ENCODE assay signal across 8 cellular contexts in genomic region chr2:169478745-169479256, GRCh38. TPM values are rescaled to one million over a fixed set of nuclear protein-coding genes. Genes with fewer than 3 reads are reported as not detected.
A peak's percentile ranks its signal among the peaks of the same experiment; 100 is the strongest.
DNase-seq lines count a peak whose midpoint lies in the region; ATAC-seq, FAIRE-seq and TF ChIP-seq lines count a peak whose summit lies in the region.

No MANE protein-coding gene starts in this region.

- intact Hi-C loops in activated naive CD4-positive, alpha-beta T cell treated with anti-CD3 and anti-CD28 coated beads for 36 hours (cut with micrococcal nuclease) = loop anchor here (1.0 to 5.0 kb wide), 5 partner anchors 94 to 348 kb away; partner anchors contain the start of genes CFAP210, FASTKD1, PHOSPHO2 and SSB
- intact Hi-C loops in GM12878 (cut with micrococcal nuclease; ENCODE audit: unreplicated experiment) = no loop called here

- H3K27ac ChIP-seq in GM12878 (ENCODE audit: control insufficient read depth, insufficient read depth) (no peak overlapping the region), lung (ENCODE audit: low read depth in 1 of 2, low read length in 1 of 2) (peak overlapping the region; percentile 38 to 49)

- H3K27ac Mint-ChIP-seq in activated naive CD4-positive, alpha-beta T cell treated with anti-CD3 and anti-CD28 coated beads for 36 hours = no peak overlapping the region
- H3K27ac Mint-ChIP-seq in activated naive CD4-positive, alpha-beta T cell treated with anti-CD3 and anti-CD28 coated beads, Interleukin-2, amount 50 U/mL, for 72 hours = peak overlapping the region in 1 of 2 donors; percentile 84
- H3K27ac Mint-ChIP-seq in type B pancreatic cell = peak overlapping the region; percentile 59

- CTCF ChIA-PET in activated naive CD4-positive, alpha-beta T cell treated with anti-CD3 and anti-CD28 coated beads for 36 hours (lab: Charles Lee) = interaction anchor here (0.7 to 2.8 kb wide), 5 partner anchors 9 to 354 kb away, joined by 3 to 9 read pairs (median 5); no protein-coding TSS in a partner anchor
- CTCF ChIA-PET in GM12878 (lab: Yijun Ruan, JAX) = interaction anchor here (1.0 to 1.3 kb wide), 4 partner anchors 10 to 26 kb away, joined by 3 to 4 read pairs (median 3); no protein-coding TSS in a partner anchor

- TF ChIP-seq RAD21 in GM12878 (IDR thresholded peaks at IDR 0.05; ENCODE audit: insufficient read depth, low read depth, low read length) = no peak

- BruUV-seq in GM12878 (replicated peaks; lab: Mats Ljungman, UMichigan) = no TSS peak

- RAD21 ChIA-PET in GM12878 (lab: Charles Lee; ENCODE audit: unreplicated experiment) = interaction anchor here (1.0 to 1.2 kb wide), 2 partner anchors 44 to 94 kb away, joined by 3 to 4 read pairs; partner anchors contain the start of gene FASTKD1

- no peak for ATAC-seq in activated naive CD4-positive, alpha-beta T cell treated with anti-CD3 and anti-CD28 coated beads, Interleukin-2, amount 50 U/mL, for 72 hours
- ATAC-seq in GM12878 = no peak
- ATAC-seq in lung (ENCODE audit: insufficient read depth, low FRiP score) = no peak
- ATAC-seq in GM18511 (IDR thresholded peaks at IDR 0.05; ENCODE audit: unreplicated experiment) = no peak
- ATAC-seq in HG03469 (IDR thresholded peaks at IDR 0.05; ENCODE audit: unreplicated experiment) = no peak

- SMC1A ChIA-PET in GM12878 (lab: Charles Lee; ENCODE audit: uncharacterized antibody, unreplicated experiment) = no interaction called here

- FAIRE-seq in GM12878 (lab: Jason Lieb, UNC) = no peak

- TF ChIP-seq CTCF in GM12878 (IDR thresholded peaks at IDR 0.05 in 2 of 3, conservative IDR thresholded peaks at IDR 0.05 in 1 of 3; ENCODE audit: control insufficient read depth in 2 of 3, extremely low read depth in 1 of 3, insufficient read depth in 1 of 3, low read depth in 3 of 3, low read length in 3 of 3) = no peak
- no peak for TF ChIP-seq CTCF in lung (IDR thresholded peaks at IDR 0.05; ENCODE audit: control extremely low read depth, extremely low read depth)
- no peak for TF ChIP-seq CTCF in type B pancreatic cell (conservative IDR thresholded peaks at IDR 0.05)

- DNase-seq in activated naive CD4-positive, alpha-beta T cell treated with anti-CD3 and anti-CD28 coated beads for 36 hours = peak; percentile 7
- DNase-seq in activated naive CD4-positive, alpha-beta T cell treated with anti-CD3 and anti-CD28 coated beads, Interleukin-2, amount 50 U/mL, for 72 hours (ENCODE audit: low spot score in 2 of 2) = no peak
- DNase-seq in GM12878 (ENCODE audit: low read depth, low spot score) (no peak), lung (ENCODE audit: low spot score) (no peak), type B pancreatic cell (ENCODE audit: extremely low spot score, unreplicated experiment) (no peak), cerebellar cortex (ENCODE audit: low spot score) (no peak)

- peak overlapping the region; percentile 91 for H3K4me3 Mint-ChIP-seq in activated naive CD4-positive, alpha-beta T cell treated with anti-CD3 and anti-CD28 coated beads for 36 hours
- peak overlapping the region; percentile 93 for H3K4me3 Mint-ChIP-seq in type B pancreatic cell

- TF ChIP-seq EP300 in GM12878 (IDR thresholded peaks at IDR 0.05; ENCODE audit: borderline replicate concordance in 1 of 2, control insufficient read depth in 1 of 2, low read depth in 2 of 2, low read length in 2 of 2) = no peak

- H3K27me3 ChIP-seq in GM12878 (replicated peaks in 1 of 2; ENCODE audit: control insufficient read depth in 2 of 2, insufficient read depth in 2 of 2, low read length in 1 of 2) = no peaks in the 10 kb centered on the region
- no peaks in the 10 kb centered on the region for H3K27me3 ChIP-seq in lung (ENCODE audit: control insufficient read depth, insufficient read depth)

- no peaks in the 10 kb centered on the region for H3K9me3 Mint-ChIP-seq in activated naive CD4-positive, alpha-beta T cell treated with anti-CD3 and anti-CD28 coated beads for 36 hours
- H3K9me3 Mint-ChIP-seq in activated naive CD4-positive, alpha-beta T cell treated with anti-CD3 and anti-CD28 coated beads, Interleukin-2, amount 50 U/mL, for 72 hours = no peaks in the 10 kb centered on the region
- H3K9me3 Mint-ChIP-seq in type B pancreatic cell = no peaks in the 10 kb centered on the region

- no peaks in the 10 kb centered on the region for H3K36me3 Mint-ChIP-seq in activated naive CD4-positive, alpha-beta T cell treated with anti-CD3 and anti-CD28 coated beads for 36 hours (ENCODE audit: low read depth)
- no peaks in the 10 kb centered on the region for H3K36me3 Mint-ChIP-seq in activated naive CD4-positive, alpha-beta T cell treated with anti-CD3 and anti-CD28 coated beads, Interleukin-2, amount 50 U/mL, for 72 hours
- H3K36me3 Mint-ChIP-seq in type B pancreatic cell = peaks cover 10% of the 10 kb centered on the region

- H4K20me1 ChIP-seq in GM12878 (ENCODE audit: control insufficient read depth, insufficient read depth) = no peaks in the 10 kb centered on the region

- POLR2A ChIA-PET in GM12878 (lab: Charles Lee) = interaction anchor here (0.6 kb wide), 2 partner anchors 118 to 1054 kb away, joined by 3 to 5 read pairs; no protein-coding TSS in a partner anchor

- H3K79me2 ChIP-seq in GM12878 (ENCODE audit: control insufficient read depth, insufficient read depth, low read length) = no peaks in the 10 kb centered on the region

- peaks cover 10% of the 10 kb centered on the region for H3K4me1 Mint-ChIP-seq in activated naive CD4-positive, alpha-beta T cell treated with anti-CD3 and anti-CD28 coated beads for 36 hours (ENCODE audit: low read depth)
- H3K4me1 Mint-ChIP-seq in type B pancreatic cell (ENCODE audit: unreplicated experiment) = peaks cover 13% of the 10 kb centered on the region

- no peaks in the 10 kb centered on the region for H3K27me3 Mint-ChIP-seq in activated naive CD4-positive, alpha-beta T cell treated with anti-CD3 and anti-CD28 coated beads for 36 hours (ENCODE audit: low read depth)
- no peaks in the 10 kb centered on the region for H3K27me3 Mint-ChIP-seq in type B pancreatic cell

- no peaks in the 10 kb centered on the region; the same call in 2 of the 3 replicates for H3K9me3 ChIP-seq in GM12878 (replicated peaks; ENCODE audit: control insufficient read depth, insufficient read depth, low read length)
- no peaks in the 10 kb centered on the region for H3K9me3 ChIP-seq in lung (ENCODE audit: control insufficient read depth in 2 of 2, insufficient read depth in 1 of 2, low read length in 1 of 2)

- in situ Hi-C loops in GM12878 (cut with MboI) = no loop called here

- H3K4me3 ChIP-seq in GM12878 (peak overlapping the region; percentile 78), lung (peak overlapping the region; percentile 77)

- H3K4me1 ChIP-seq in GM12878 (ENCODE audit: control insufficient read depth, insufficient read depth, low read length) (no peaks in the 10 kb centered on the region), lung (ENCODE audit: control insufficient read depth in 2 of 2, insufficient read depth in 2 of 2, low read length in 2 of 2) (peaks cover 0 to 3% of the 10 kb centered on the region in 2 donors)

- TF ChIP-seq POLR2A in GM12878 (IDR thresholded peaks at IDR 0.05; ENCODE audit: low read depth, low read length) = no peak

- 58% methylated on average over 14 of the region's 14 CpGs for WGBS in GM12878 (ENCODE audit: insufficient coverage, insufficient replicate concordance, low lambda C conversion rate, missing lambda C conversion rate)
- WGBS in lung, 2 donors = 78 to 84% methylated on average over 14 of the region's 14 CpGs

- H3K4me2 ChIP-seq in GM12878 (ENCODE audit: control insufficient read depth, insufficient read depth) = peak overlapping the region; percentile 97

- peak overlapping the region; percentile 98 for H2AFZ ChIP-seq in GM12878 (ENCODE audit: control insufficient read depth, low read depth, low read length)

- H3K36me3 ChIP-seq in GM12878 (ENCODE audit: control insufficient read depth in 2 of 2, insufficient read depth in 2 of 2, low read length in 1 of 2) = no peaks in the 10 kb centered on the region
- peaks cover 5 to 6% of the 10 kb centered on the region in 2 donors for H3K36me3 ChIP-seq in lung (ENCODE audit: control insufficient read depth in 2 of 2, insufficient read depth in 2 of 2, low read length in 2 of 2)

- no peak overlapping the region for H3K9ac ChIP-seq in GM12878 (ENCODE audit: control insufficient read depth, insufficient read depth, low read length)

RNA-seq across cellular contexts. Expression of gene BBS5, which starts 0.5 kb away (rescaled TPM):
- 1 to 10 TPM; 2.1 to 2.2 TPM for total RNA-seq in activated naive CD4-positive, alpha-beta T cell treated with anti-CD3 and anti-CD28 coated beads for 36 hours
- 1 to 10 TPM; 2.0 to 3.5 TPM for total RNA-seq in activated naive CD4-positive, alpha-beta T cell treated with anti-CD3 and anti-CD28 coated beads, Interleukin-2, amount 50 U/mL, for 72 hours
- total RNA-seq in GM12878 (2013; cell fraction: nucleolus; rRNA removed) = 5.3 and 6.1 TPM in 2 replicates
- 2.0 and 2.2 TPM in 2 replicates for total RNA-seq in GM12878 (2014; rRNA removed)
- 1.8 and 1.9 TPM in 2 replicates for total RNA-seq in GM12878 (2014; rRNA removed; fragmentation: Illumina TruSeq; extraction: Trizol)
- 1.8 and 2.5 TPM in 2 replicates for total RNA-seq in GM12878 (2021)
- 0.54 TPM for polyA plus RNA-seq in GM12878 (2011; ENCODE audit: low read depth)
- polyA plus RNA-seq in GM12878 (2011; rRNA removed) = 0.72 and 0.80 TPM in 2 replicates
- 0.63 and 1.1 TPM in 2 replicates for polyA plus RNA-seq in GM12878 (2011; cell fraction: cytosol; rRNA removed)
- 1.2 and 1.9 TPM in 2 replicates for polyA plus RNA-seq in GM12878 (2011; cell fraction: nucleus; rRNA removed)
- polyA plus RNA-seq in GM12878 (2012) = 1.2 and 1.3 TPM in 2 replicates
- polyA plus RNA-seq in GM12878 (2014; fragmentation: Illumina TruSeq; extraction: Trizol) = 0.74 and 1.1 TPM in 2 replicates
- polyA plus RNA-seq in GM12878 (2014; fragmentation: Nextera tagmentation; extraction: Ambion mirVana) = under 1 TPM; 0.56 to 0.60 TPM
- 3.0 and 3.4 TPM in 2 replicates for polyA plus RNA-seq in GM12878 (2014; rRNA removed)
- polyA plus RNA-seq in GM12878 (2016; fragmentation: Nextera tagmentation; extraction: Ambion mirVana) = 1 to 10 TPM; 1.3 to 3.0 TPM
- 0.44 and 1.1 TPM in 2 replicates for polyA minus RNA-seq in GM12878 (2011; rRNA and poly(A)+ RNA removed)
- not detected in 2 replicates for polyA minus RNA-seq in GM12878 (2011; cell fraction: cytosol; rRNA and poly(A)+ RNA removed)
- polyA minus RNA-seq in GM12878 (2011; cell fraction: nucleus; rRNA and poly(A)+ RNA removed) = 0.97 and 2.4 TPM in 2 replicates
- 10 to 100 TPM; 12.5 to 22.5 TPM for total RNA-seq in lung
- 1 to 10 TPM; 5.1 to 5.5 TPM for polyA plus RNA-seq in lung
- total RNA-seq in type B pancreatic cell (ENCODE audit: low replicate concordance) = 5.0 and 11.2 TPM in 2 replicates

RNA-seq across cellular contexts. Expression of gene KLHL41, which starts 30.7 kb away (rescaled TPM):
- total RNA-seq in activated naive CD4-positive, alpha-beta T cell treated with anti-CD3 and anti-CD28 coated beads for 36 hours = not detected
- total RNA-seq in activated naive CD4-positive, alpha-beta T cell treated with anti-CD3 and anti-CD28 coated beads, Interleukin-2, amount 50 U/mL, for 72 hours = not detected
- 0.24 and 0.25 TPM in 2 replicates for total RNA-seq in GM12878 (2013; cell fraction: nucleolus; rRNA removed)
- not detected in 2 replicates for total RNA-seq in GM12878 (2014; rRNA removed)
- total RNA-seq in GM12878 (2014; rRNA removed; fragmentation: Illumina TruSeq; extraction: Trizol) = 0.05 and 0.13 TPM in 2 replicates
- total RNA-seq in GM12878 (2021) = 0.10 and 0.77 TPM in 2 replicates
- not detected for polyA plus RNA-seq in GM12878 (2011; ENCODE audit: low read depth)
- 0.04 and 0.10 TPM in 2 replicates for polyA plus RNA-seq in GM12878 (2011; rRNA removed)
- 0.03 TPM in 1 of 2 replicates, not detected in the other for polyA plus RNA-seq in GM12878 (2011; cell fraction: cytosol; rRNA removed)
- 0.04 and 0.07 TPM in 2 replicates for polyA plus RNA-seq in GM12878 (2011; cell fraction: nucleus; rRNA removed)
- 0.11 and 0.24 TPM in 2 replicates for polyA plus RNA-seq in GM12878 (2012)
- 0.03 and 0.33 TPM in 2 replicates for polyA plus RNA-seq in GM12878 (2014; fragmentation: Illumina TruSeq; extraction: Trizol)
- under 1 TPM in 1 of 2 experiments, not detected in 1; 0.04 TPM for polyA plus RNA-seq in GM12878 (2014; fragmentation: Nextera tagmentation; extraction: Ambion mirVana)
- 0.09 TPM in 1 of 2 replicates, not detected in the other for polyA plus RNA-seq in GM12878 (2014; rRNA removed)
- polyA plus RNA-seq in GM12878 (2016; fragmentation: Nextera tagmentation; extraction: Ambion mirVana) = under 1 TPM; 0.15 to 0.38 TPM
- polyA minus RNA-seq in GM12878 (2011; rRNA and poly(A)+ RNA removed) = 0.26 and 0.59 TPM in 2 replicates
- polyA minus RNA-seq in GM12878 (2011; cell fraction: cytosol; rRNA and poly(A)+ RNA removed) = not detected in 2 replicates
- polyA minus RNA-seq in GM12878 (2011; cell fraction: nucleus; rRNA and poly(A)+ RNA removed) = not detected in 2 replicates
- total RNA-seq in lung = 1 to 10 TPM; 1.4 to 1.6 TPM
- polyA plus RNA-seq in lung = under 1 TPM; 0.30 to 0.77 TPM
- 0.38 and 4.6 TPM in 2 replicates for total RNA-seq in type B pancreatic cell (ENCODE audit: low replicate concordance)
